In genomic region chr17:47894498-47895253, GRCh38 we compare ENCODE assay signal across 8 cellular contexts. TPM values are rescaled to one million over a fixed set of nuclear protein-coding genes. Genes with fewer than 3 reads are reported as not detected.
DNase-seq lines count a peak whose midpoint lies in the region; ATAC-seq and TF ChIP-seq lines count a peak whose summit lies in the region.

No MANE protein-coding gene starts in this region.

- POLR2A ChIA-PET in T-cell (lab: Charles Lee), result interaction anchor here (0.7 to 1.0 kb wide), 2 partner anchors 47 to 218 kb away, joined by 3 to 5 read pairs; partner anchors contain the start of gene PNPO (in 1 of the 2)

- H3K4me3 Mint-ChIP-seq in T-cell, result peak overlapping the region; percentile 90 to 98 (median 98)

- peak overlapping the region; percentile 84 for H3K9ac ChIP-seq in rectal smooth muscle tissue (ENCODE audit: low read length)

- peaks cover 44 to 50% (median 47%) of the 10 kb centered on the region in 3 donors for H3K4me1 Mint-ChIP-seq in T-cell

- H3K4me1 ChIP-seq in rectal smooth muscle tissue (ENCODE audit: control insufficient read depth, insufficient read depth, low read length), result peaks cover 12% of the 10 kb centered on the region

- DNase-seq in GM12865 (ENCODE audit: low read depth), result no peak
- no peak for DNase-seq in T-cell
- DNase-seq in fibroblast of peridontal ligament (ENCODE audit: extremely low read depth), result peak; percentile 10
- DNase-seq in NCI-H1436 treated with DMSO at 0.1 percent for 48 hours (lab: John Stamatoyannopoulos, UW), result no peak
- DNase-seq in GM03348 (ENCODE audit: low spot score), result no peak
- no peak for DNase-seq in G401 (ENCODE audit: low spot score)

- CTCF ChIA-PET in T-cell (lab: Charles Lee), result interaction anchor here (0.5 to 1.5 kb wide), 11 partner anchors 47 to 198 kb away, joined by 3 to 12 read pairs (median 5); partner anchors contain the start of genes CDK5RAP3 (in 1 of the 2), LRRC46 (in 1 of the 2), MRPL10 (in 1 of the 2) and PNPO (in 1 of the 2)

- no peaks in the 10 kb centered on the region for H3K9me3 Mint-ChIP-seq in T-cell

- H3K27me3 Mint-ChIP-seq in T-cell, result no peaks in the 10 kb centered on the region

- peak overlapping the region; percentile 98 to 100 for H3K27ac Mint-ChIP-seq in T-cell

- no peak for ATAC-seq in T-cell (replicated peaks in 1 of 4)
- ATAC-seq in GM19455 (IDR thresholded peaks at IDR 0.05; ENCODE audit: unreplicated experiment), result no peak

- no peaks in the 10 kb centered on the region for H3K36me3 ChIP-seq in rectal smooth muscle tissue (ENCODE audit: control insufficient read depth, insufficient read depth, low read length)

- peak overlapping the region; percentile 96 for H3K27ac ChIP-seq in rectal smooth muscle tissue (ENCODE audit: low read depth, low read length)

- H3K4me3 ChIP-seq in GM12865 (ENCODE audit: low read depth, low read length) (peak overlapping the region; percentile 79), rectal smooth muscle tissue (ENCODE audit: low read length) (peak overlapping the region; percentile 88)

- H3K27me3 ChIP-seq in rectal smooth muscle tissue (ENCODE audit: control insufficient read depth, insufficient read depth, low read length), result no peaks in the 10 kb centered on the region

- peaks cover 4% of the 10 kb centered on the region for H3K36me3 Mint-ChIP-seq in T-cell

- no peak for TF ChIP-seq CTCF in GM12865 (IDR thresholded peaks at IDR 0.05; ENCODE audit: insufficient read depth, low read depth, low read length, missing control alignments)

- in situ Hi-C loops in G401 (cut with HindIII; ENCODE audit: low sequenced_read_pairs), result no loop called here

RNA-seq across cellular contexts. Expression of gene SP2, which starts 1.4 kb away (rescaled TPM):
- total RNA-seq in T-cell, result 10 to 100 TPM; 27.1 to 41.6 (median 32.8) TPM
- total RNA-seq in G401 (2014; rRNA removed; shearing (Covaris generic)), result 0.68 and 0.71 TPM in 2 replicates

RNA-seq across cellular contexts. Expression of gene SP6, which starts 43.7 kb away (rescaled TPM):
- under 1 TPM; 0.10 to 0.26 (median 0.13) TPM for total RNA-seq in T-cell
- 6.7 and 8.5 TPM in 2 replicates for total RNA-seq in G401 (2014; rRNA removed; shearing (Covaris generic))

RNA-seq across cellular contexts. Expression of gene PNPO, which starts 46.7 kb away (rescaled TPM):
- total RNA-seq in T-cell, result 10 to 100 TPM; 10.3 to 18.5 (median 15.7) TPM
- total RNA-seq in G401 (2014; rRNA removed; shearing (Covaris generic)), result 50.2 and 90.7 TPM in 2 replicates

RNA-seq across cellular contexts. Expression of gene SCRN2, which starts 53.6 kb away (rescaled TPM):
- 10 to 100 TPM; 27.0 to 44.3 (median 40.6) TPM for total RNA-seq in T-cell
- total RNA-seq in G401 (2014; rRNA removed; shearing (Covaris generic)), result 68.4 and 72.7 TPM in 2 replicates

Comparison
In these comparisons a context has a peak if more than half of its experiments do, and no peak if none do; other contexts are left out.
1. RNA of gene SP2, which starts 1.4 kb away (total RNA-seq): 27.1 to 41.6 TPM in T-cell; 0.68 to 0.71 TPM in G401; every median in the first group is over 10 times any median in the second.